Comparison of ENCODE assay signal across 8 cellular contexts in the genomic region with DNA sequence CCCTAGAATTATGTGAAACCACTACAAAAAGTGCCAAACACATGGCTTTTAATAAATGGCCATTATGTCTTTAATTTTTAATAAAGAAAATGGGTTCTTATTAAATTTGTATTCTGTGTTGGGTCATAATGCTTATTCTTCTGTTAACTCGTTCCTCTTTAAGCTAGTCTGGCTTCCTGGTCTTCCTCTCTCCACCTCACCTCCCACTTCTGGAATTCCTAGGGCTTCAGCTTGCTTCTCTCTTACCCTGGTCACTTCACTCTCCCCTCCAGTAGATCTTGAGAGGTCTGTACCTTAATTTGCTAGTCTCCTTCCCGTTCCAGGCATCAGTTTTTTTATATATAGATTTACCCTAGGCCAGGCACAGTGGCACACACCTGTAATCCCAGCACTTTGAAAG.
DNase-seq lines count a peak whose midpoint lies in the region; ATAC-seq lines count a peak whose summit lies in the region.

No MANE protein-coding gene starts in this region.

- H3K4me1 ChIP-seq in SJCRH30 (peaks cover 16% of the 10 kb centered on the region), esophagus (ENCODE audit: control insufficient read depth in 2 of 2, insufficient read depth in 2 of 2, low read length in 1 of 2) (peaks cover 2 to 6% of the 10 kb centered on the region in 2 donors)

- H3K36me3 ChIP-seq in SJCRH30 (no peaks in the 10 kb centered on the region; the same call in 1 of the 2 replicates), esophagus (ENCODE audit: control insufficient read depth in 2 of 2, insufficient read depth in 2 of 2, low read length in 1 of 2) (no peaks in the 10 kb centered on the region)

- no peak for DNase-seq in T-helper 1 cell
- no peak for DNase-seq in SJCRH30
- no peak for DNase-seq in NCI-H446 (lab: John Stamatoyannopoulos, UW)
- no peak for DNase-seq in AML-193 (lab: John Stamatoyannopoulos, UW)

- H3K27ac Mint-ChIP-seq in T-helper 1 cell treated with Interleukin-12 subunit alpha and Interleukin-12 subunit beta and Interleukin-4 antibody, amounts not matched to agents 30 μg/mL and 1 μg/mL, for 36 hours: peak overlapping the region; percentile 2

- H3K27ac ChIP-seq in SJCRH30 (peak overlapping the region; percentile 79), esophagus (ENCODE audit: low read depth in 2 of 2, low read length in 1 of 2) (peak overlapping the region; percentile 84 to 92), skin epidermis (peak overlapping the region in 14 of 21 experiments; percentile 36 to 93 (median 85))

- H3K36me3 Mint-ChIP-seq in T-helper 1 cell treated with Interleukin-12 subunit alpha and Interleukin-12 subunit beta and Interleukin-4 antibody, amounts not matched to agents 30 μg/mL and 1 μg/mL, for 36 hours (ENCODE audit: low read depth): no peaks in the 10 kb centered on the region

- WGBS in esophagus, 2 donors: 52 to 59% methylated on average over 2 of the region's 2 CpGs

- H3K4me3 ChIP-seq in SJCRH30 (peak overlapping the region; percentile 66), esophagus (ENCODE audit: low read depth in 1 of 2, low read length in 2 of 2) (peak overlapping the region in 1 of 2 donors; percentile 66), skin epidermis (peak overlapping the region in 4 of 7 experiments; percentile 22 to 56 (median 46))

- peak overlapping the region; percentile 42 for H3K4me3 Mint-ChIP-seq in T-helper 1 cell treated with Interleukin-12 subunit alpha and Interleukin-12 subunit beta and Interleukin-4 antibody, amounts not matched to agents 30 μg/mL and 1 μg/mL, for 36 hours

- H3K9me3 ChIP-seq in SJCRH30 (replicated peaks) (no peaks in the 10 kb centered on the region), esophagus (ENCODE audit: control insufficient read depth in 2 of 2, insufficient read depth in 1 of 2, low read depth in 1 of 2, low read length in 1 of 2) (no peaks in the 10 kb centered on the region)

- no peaks in the 10 kb centered on the region for H3K27me3 Mint-ChIP-seq in T-helper 1 cell treated with Interleukin-12 subunit alpha and Interleukin-12 subunit beta and Interleukin-4 antibody, amounts not matched to agents 30 μg/mL and 1 μg/mL, for 36 hours (ENCODE audit: low read depth)

- peaks cover 29% of the 10 kb centered on the region for H3K4me1 Mint-ChIP-seq in T-helper 1 cell treated with Interleukin-12 subunit alpha and Interleukin-12 subunit beta and Interleukin-4 antibody, amounts not matched to agents 30 μg/mL and 1 μg/mL, for 36 hours (ENCODE audit: low read depth)

- ATAC-seq in GM18861 (IDR thresholded peaks at IDR 0.05; ENCODE audit: unreplicated experiment): no peak

- H3K27me3 ChIP-seq in SJCRH30: no peaks in the 10 kb centered on the region
- H3K27me3 ChIP-seq in esophagus (ENCODE audit: control insufficient read depth in 1 of 2, insufficient read depth in 2 of 2, low read length in 2 of 2): no peaks in the 10 kb centered on the region

- no peaks in the 10 kb centered on the region for H3K9me3 Mint-ChIP-seq in T-helper 1 cell treated with Interleukin-12 subunit alpha and Interleukin-12 subunit beta and Interleukin-4 antibody, amounts not matched to agents 30 μg/mL and 1 μg/mL, for 36 hours
